ENCODE assay signal across 8 cellular contexts in the genomic region with DNA sequence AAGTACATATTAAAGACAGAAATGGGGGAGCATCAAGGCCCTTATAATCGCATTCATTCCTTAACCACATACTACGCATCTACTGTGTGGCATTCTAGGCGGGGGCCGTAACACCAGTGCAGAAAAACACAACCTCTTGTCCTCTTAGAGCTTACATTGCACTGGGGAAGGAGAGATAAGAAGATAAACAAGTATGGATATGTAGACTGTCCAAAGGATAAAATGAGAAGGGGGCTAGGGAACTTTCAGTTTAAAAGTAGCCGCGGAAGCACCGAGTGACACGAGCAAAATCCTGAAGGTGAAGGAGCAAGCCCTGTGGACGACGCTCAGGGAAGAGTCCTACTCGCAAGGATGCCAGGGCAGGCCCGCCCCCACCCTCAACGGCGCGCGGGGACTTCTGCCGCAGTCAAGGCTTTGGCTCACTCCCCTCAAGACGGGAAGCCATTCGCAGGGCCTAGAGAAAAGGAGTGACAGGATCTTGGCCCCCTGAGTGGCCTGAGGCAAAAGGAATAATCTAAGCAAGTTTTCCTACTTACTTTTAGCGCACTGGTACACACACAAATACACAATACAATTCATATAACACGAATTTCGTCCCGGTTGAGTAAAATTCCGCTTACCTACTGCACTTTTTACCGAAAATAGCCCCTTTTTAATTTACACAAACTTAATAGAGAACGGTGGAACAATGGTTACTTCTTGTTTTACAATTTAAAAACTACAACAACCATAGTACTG. TPM values are rescaled to one million over a fixed set of nuclear protein-coding genes. Genes with fewer than 3 reads are reported as not detected.
DNase-seq lines count a peak whose midpoint lies in the region; ATAC-seq and TF ChIP-seq lines count a peak whose summit lies in the region.

No MANE protein-coding gene starts in this region.

- H3K4me2 ChIP-seq in PC-9 = peak overlapping the region; percentile 98
- H3K4me2 ChIP-seq in neuronal stem cell (ENCODE audit: insufficient read depth, low read length, poor library complexity, severe bottlenecking) = peak overlapping the region; percentile 72

- no peaks in the 10 kb centered on the region for H3K9me2 ChIP-seq in PC-9 (ENCODE audit: insufficient read depth)

- WGBS in gastroesophageal sphincter (ENCODE audit: low coverage in 1 of 2), 2 donors = 1 to 2% methylated on average over 11 to 26 of the region's 26 CpGs
- WGBS in neuronal stem cell (ENCODE audit: extremely low coverage in 2 of 2, insufficient read length in 2 of 2, insufficient replicate concordance in 1 of 2), 2 donors = no CpG with 5 or more reads among the region's 26 CpGs
- WGBS in tibial nerve, 2 donors = 0 to 1% methylated on average over 25 to 26 of the region's 26 CpGs

- H3K18ac ChIP-seq in neuronal stem cell (ENCODE audit: low read length) = peak overlapping the region; percentile 29

- no peak overlapping the region for H3K23ac ChIP-seq in neuronal stem cell (ENCODE audit: low read depth, low read length, poor library complexity)

- H4K20me1 ChIP-seq in PC-9 (ENCODE audit: insufficient read depth) = peaks cover 32% of the 10 kb centered on the region

- H2BK15ac ChIP-seq in neuronal stem cell (ENCODE audit: low read length) = no peak overlapping the region

- no peak for TF ChIP-seq POLR2A in gastroesophageal sphincter (IDR thresholded peaks at IDR 0.05)
- no peak for TF ChIP-seq POLR2A in tibial nerve (IDR thresholded peaks at IDR 0.05)

- H3K4me1 ChIP-seq in PC-9 (replicated peaks; ENCODE audit: insufficient read depth) (peaks cover 46% of the 10 kb centered on the region), gastroesophageal sphincter (peaks cover 4 to 55% (median 17%) of the 10 kb centered on the region in 3 donors), neuronal stem cell (ENCODE audit: control insufficient read depth in 2 of 2, insufficient read depth in 1 of 2, low read depth in 1 of 2, low read length in 2 of 2) (peaks cover 0 to under 1% of the 10 kb centered on the region in 2 donors), tibial nerve (peaks cover 0 to 50% (median 32%) of the 10 kb centered on the region in 4 donors)

- H3K4ac ChIP-seq in neuronal stem cell (ENCODE audit: low read length) = no peak overlapping the region

- peaks cover 34% of the 10 kb centered on the region for H3F3A ChIP-seq in PC-9 (ENCODE audit: insufficient read depth, low read depth)

- H3K4me3 ChIP-seq in PC-9 (peak overlapping the region; percentile 81), gastroesophageal sphincter (peak overlapping the region; percentile 80 to 92), neuronal stem cell (ENCODE audit: low read length in 2 of 2) (peak overlapping the region; percentile 75 to 95), tibial nerve (peak overlapping the region; percentile 67 to 94 (median 85))

- H2BK12ac ChIP-seq in neuronal stem cell (ENCODE audit: low read length) = no peak overlapping the region

- H3K9me3 ChIP-seq in PC-9 (ENCODE audit: insufficient read depth, low read depth) = no peaks in the 10 kb centered on the region
- no peaks in the 10 kb centered on the region for H3K9me3 ChIP-seq in gastroesophageal sphincter
- no peaks in the 10 kb centered on the region for H3K9me3 ChIP-seq in neuronal stem cell (replicated peaks in 1 of 2; ENCODE audit: control insufficient read depth in 2 of 2, insufficient read depth in 1 of 2, low read depth in 1 of 2, low read length in 2 of 2)
- H3K9me3 ChIP-seq in tibial nerve = no peaks in the 10 kb centered on the region

- BruUV-seq in PC-9 (replicated peaks; lab: Mats Ljungman, UMichigan) = no TSS peak

- ATAC-seq in gastroesophageal sphincter (peak; percentile 29), HG03135 (IDR thresholded peaks at IDR 0.05; ENCODE audit: unreplicated experiment) (no peak)

- H2BK5ac ChIP-seq in neuronal stem cell (ENCODE audit: low read length) = no peak overlapping the region

- no peak overlapping the region for H2AK5ac ChIP-seq in neuronal stem cell (ENCODE audit: low read depth, low read length)

- no peak overlapping the region for H3K14ac ChIP-seq in neuronal stem cell (ENCODE audit: low read length)

- intact Hi-C loops in PC-9 (cut with micrococcal nuclease; ENCODE audit: unreplicated experiment) = loop anchor here (1.0 to 10.0 kb wide), 3 partner anchors 130 to 1950 kb away; partner anchors contain the start of genes DNAJC21, LMBRD2 and SKP2

- H2AFZ ChIP-seq in PC-9 = peak overlapping the region; percentile 99
- H2AFZ ChIP-seq in neuronal stem cell (ENCODE audit: low read length) = peak overlapping the region; percentile 94

- H2BK120ac ChIP-seq in neuronal stem cell (ENCODE audit: low read depth, low read length) = no peak overlapping the region

- peaks cover 79% of the 10 kb centered on the region for H3K79me2 ChIP-seq in PC-9 (ENCODE audit: low read depth)

- peak overlapping the region; percentile 55 for H3K27ac ChIP-seq in PC-9
- H3K27ac ChIP-seq in gastroesophageal sphincter = peak overlapping the region; percentile 97 to 99 (median 97)
- H3K27ac ChIP-seq in neuronal stem cell (replicated peaks; ENCODE audit: low read length) = peak overlapping the region; percentile 85
- peak overlapping the region; percentile 94 to 99 (median 97) for H3K27ac ChIP-seq in tibial nerve

- POLR2A ChIA-PET in HEK293T (lab: Yijun Ruan, JAX) (interaction anchor here (0.6 to 3.5 kb wide), 15 partner anchors 8 to 495 kb away, joined by 3 to 35 read pairs (median 3); partner anchors contain the start of gene NUP155), PC-9 (lab: Charles Lee; ENCODE audit: unreplicated experiment) (interaction anchor here (0.6 to 0.7 kb wide), 2 partner anchors 70 to 1593 kb away, joined by 3 to 4 read pairs; no protein-coding TSS in a partner anchor)

- no peak overlapping the region for H4K8ac ChIP-seq in neuronal stem cell (ENCODE audit: low read depth, low read length)

- H3K9ac ChIP-seq in neuronal stem cell (ENCODE audit: low read depth, low read length, poor library complexity) = peak overlapping the region; percentile 93

- no peaks in the 10 kb centered on the region for H3K27me3 ChIP-seq in PC-9 (ENCODE audit: insufficient read depth, low read depth)
- no peaks in the 10 kb centered on the region for H3K27me3 ChIP-seq in gastroesophageal sphincter
- no peaks in the 10 kb centered on the region for H3K27me3 ChIP-seq in neuronal stem cell (ENCODE audit: control insufficient read depth in 3 of 3, insufficient read depth in 3 of 3, low read depth in 1 of 3, low read length in 3 of 3)
- no peaks in the 10 kb centered on the region for H3K27me3 ChIP-seq in tibial nerve

- TF ChIP-seq CTCF in PC-9 (conservative IDR thresholded peaks at IDR 0.05) = no peak
- no peak for TF ChIP-seq CTCF in gastroesophageal sphincter (IDR thresholded peaks at IDR 0.05)
- no peak for TF ChIP-seq CTCF in tibial nerve (IDR thresholded peaks at IDR 0.05)

- H4K91ac ChIP-seq in neuronal stem cell (ENCODE audit: low read depth, low read length, poor library complexity) = no peak overlapping the region

- CTCF ChIA-PET in HEK293T (lab: Yijun Ruan, JAX) = interaction anchor here (0.9 kb wide), 1 partner anchor 129 kb away, joined by 4 read pairs; no protein-coding TSS in a partner anchor
- CTCF ChIA-PET in PC-9 (lab: Charles Lee) = interaction anchor here (1.6 kb wide), 2 partner anchors 77 to 131 kb away, joined by 3 to 10 read pairs; no protein-coding TSS in a partner anchor

- TF ChIP-seq EP300 in gastroesophageal sphincter (IDR thresholded peaks at IDR 0.05) (no peak), tibial nerve (IDR thresholded peaks at IDR 0.05) (no peak)

- peak; percentile 65 for DNase-seq in CD1c-positive myeloid dendritic cell (ENCODE audit: extremely low spot score)
- peak; percentile 26 for DNase-seq in HEK293T (ENCODE audit: extremely low spot score)
- peak; percentile 65 to 66 for DNase-seq in PC-9
- DNase-seq in activated gamma-delta T cell treated with Interleukin-2 at 50 U/mL for 16 hours = peak; percentile 36
- peak; percentile 45 for DNase-seq in neuronal stem cell (ENCODE audit: low spot score)
- DNase-seq in tibial nerve (ENCODE audit: low spot score in 2 of 2) = peak; percentile 17 to 26

- no peaks in the 10 kb centered on the region for H3K36me3 ChIP-seq in PC-9 (ENCODE audit: low read depth)
- H3K36me3 ChIP-seq in gastroesophageal sphincter = peaks cover 0 to 5% of the 10 kb centered on the region in 2 donors
- H3K36me3 ChIP-seq in neuronal stem cell (replicated peaks in 1 of 2; ENCODE audit: control insufficient read depth in 2 of 2, insufficient read depth in 2 of 2, low read length in 2 of 2) = peaks cover 0 to 31% of the 10 kb centered on the region in 2 donors
- peaks cover 0 to 4% (median 0%) of the 10 kb centered on the region in 3 donors for H3K36me3 ChIP-seq in tibial nerve

- H3K79me1 ChIP-seq in neuronal stem cell (ENCODE audit: low read depth, low read length) = peaks cover 3% of the 10 kb centered on the region

TF ChIP-seq in HEK293T, 16 proteins besides CTCF, POLR2A, EP300 and RAD21:
- no peak for TF ChIP-seq ZNF384 (IDR thresholded peaks at IDR 0.05)
- no peak for TF ChIP-seq ARNT (IDR thresholded peaks at IDR 0.05)
- TF ChIP-seq, protein P1, sequence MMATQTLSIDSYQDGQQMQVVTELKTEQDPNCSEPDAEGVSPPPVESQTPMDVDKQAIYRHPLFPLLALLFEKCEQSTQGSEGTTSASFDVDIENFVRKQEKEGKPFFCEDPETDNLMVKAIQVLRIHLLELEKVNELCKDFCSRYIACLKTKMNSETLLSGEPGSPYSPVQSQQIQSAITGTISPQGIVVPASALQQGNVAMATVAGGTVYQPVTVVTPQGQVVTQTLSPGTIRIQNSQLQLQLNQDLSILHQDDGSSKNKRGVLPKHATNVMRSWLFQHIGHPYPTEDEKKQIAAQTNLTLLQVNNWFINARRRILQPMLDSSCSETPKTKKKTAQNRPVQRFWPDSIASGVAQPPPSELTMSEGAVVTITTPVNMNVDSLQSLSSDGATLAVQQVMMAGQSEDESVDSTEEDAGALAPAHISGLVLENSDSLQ (IDR thresholded peaks at IDR 0.05) = peak; percentile 56

RNA-seq across cellular contexts. Expression of gene NIPBL, which starts 1.3 kb away (rescaled TPM):
- total RNA-seq in PC-9 (2021) (83.8 and 124 TPM in 2 replicates), gastroesophageal sphincter (10 to 100 TPM; 44.9 to 59.4 (median 51.7) TPM), tibial nerve (10 to 100 TPM; 53.4 to 64.5 (median 59.4) TPM)
- polyA plus RNA-seq in neuronal stem cell (2013, experiment 1 of 2) = 28.2 TPM
- polyA plus RNA-seq in neuronal stem cell (2013, experiment 2 of 2) = 30.3 TPM
